ENCODE assay signal across 17 cellular contexts in the genomic region with DNA sequence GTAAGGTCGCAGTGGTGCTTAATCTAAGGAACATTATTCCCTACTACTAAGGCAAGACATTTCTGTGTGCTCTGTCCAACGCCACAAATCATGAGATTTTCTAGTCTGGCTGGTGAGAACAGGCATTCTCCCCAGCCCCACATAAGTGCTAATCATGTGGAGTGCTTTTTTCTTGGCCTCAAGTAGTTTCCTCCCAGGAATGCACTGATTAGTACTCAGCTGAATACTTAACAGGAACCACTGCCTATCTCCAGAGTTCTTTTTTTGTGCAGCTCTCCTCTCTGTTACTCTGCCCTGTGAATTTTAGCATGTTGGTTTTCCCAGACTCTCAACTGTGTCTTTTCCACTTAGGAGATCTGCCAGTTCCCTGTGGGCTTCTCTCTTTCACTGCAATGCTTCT.
DNase-seq lines count a peak whose midpoint lies in the region; ATAC-seq, FAIRE-seq and TF ChIP-seq lines count a peak whose summit lies in the region.
"Had no signal": no experiment of that assay in that cellular context is flagged by ENCODE, and none has a peak within 500 bp of the region (broad histone marks: within the 10 kb centered on the region; RNA-seq: fewer than 3 reads in every experiment).

No MANE protein-coding gene starts in this region.

- no peaks in the 10 kb centered on the region for H3K36me3 ChIP-seq in cardiac muscle cell
- H3K36me3 ChIP-seq: MG63 had no signal

- H3K4me3 Mint-ChIP-seq in nephron progenitor cell: no peak overlapping the region

- H3K27ac Mint-ChIP-seq in nephron progenitor cell: peak overlapping the region; percentile 54

- H3K27me3 ChIP-seq in cardiac muscle cell: no peaks in the 10 kb centered on the region
- no peaks in the 10 kb centered on the region for H3K27me3 ChIP-seq in right cardiac atrium (ENCODE audit: control insufficient read depth, insufficient read depth)
- H3K27me3 ChIP-seq: MG63 had no signal

- ATAC-seq in right cardiac atrium (no peak), GM21825 (IDR thresholded peaks at IDR 0.05; ENCODE audit: unreplicated experiment) (no peak)
- ATAC-seq: A549, HepG2 had no signal

- H3K4me1 ChIP-seq in cardiac muscle cell (ENCODE audit: low read depth): peaks cover 5% of the 10 kb centered on the region
- peaks cover 2% of the 10 kb centered on the region for H3K4me1 ChIP-seq in right cardiac atrium (ENCODE audit: control insufficient read depth, insufficient read depth, low read length)
- H3K4me1 ChIP-seq: A549 had no signal

- WGBS in right cardiac atrium: 29% methylated on average over 2 of the region's 2 CpGs

- no peaks in the 10 kb centered on the region for H3K9me3 ChIP-seq in cardiac muscle cell (ENCODE audit: low read depth)
- H3K9me3 ChIP-seq in right cardiac atrium (ENCODE audit: control insufficient read depth, low read length): no peaks in the 10 kb centered on the region
- H3K9me3 ChIP-seq: A549, MG63 had no signal

- H3K4me1 Mint-ChIP-seq in nephron progenitor cell: peaks cover 12% of the 10 kb centered on the region

- H3K27ac ChIP-seq in cardiac muscle cell (peak overlapping the region; percentile 76), right cardiac atrium (ENCODE audit: low read length) (no peak overlapping the region)
- H3K27ac ChIP-seq: A549, C4-2B, GM23248, KMS-11 had no signal

- peaks cover 8% of the 10 kb centered on the region for H3K9me3 Mint-ChIP-seq in nephron progenitor cell

- no peak for TF ChIP-seq CTCF in cardiac muscle cell (IDR thresholded peaks at IDR 0.05; ENCODE audit: low read depth, low read length)
- no peak for TF ChIP-seq CTCF in nephron progenitor cell (IDR thresholded peaks at IDR 0.05)

- no peak for TF ChIP-seq POLR2A in H54 (IDR thresholded peaks at IDR 0.05; ENCODE audit: low read depth, low read length)

- FAIRE-seq in H54 (lab: Jason Lieb, UNC): no peak
- FAIRE-seq: A549, HepG2 had no signal

- H3K27me3 Mint-ChIP-seq in nephron progenitor cell (ENCODE audit: low read depth, poor library complexity): no peaks in the 10 kb centered on the region

- intact Hi-C loops in right cardiac atrium (cut with DNase I): no loop called here

- peak in 1 of 2 donors; percentile 67 for DNase-seq in cardiac muscle cell (ENCODE audit: low read depth in 1 of 2, low spot score in 1 of 2)
- no peak for DNase-seq in right cardiac atrium
- peak; percentile 10 for DNase-seq in left kidney (ENCODE audit: low read depth, low spot score)
- no peak for DNase-seq in nephron progenitor cell
- DNase-seq in H54 (ENCODE audit: insufficient read length, low spot score): no peak
- no peak for DNase-seq in activated gamma-delta T cell treated with Interleukin-2 at 50 U/mL for 16 hours
- DNase-seq in kidney glomerular epithelial cell (lab: John Stamatoyannopoulos, UW): no peak
- DNase-seq: GM23248, MG63, NCI-H1105, NCI-H1694 treated with DMSO at 0.1 percent for 48 hours, NCI-H446 had no signal

- H3K4me3 ChIP-seq in cardiac muscle cell (no peak overlapping the region), right cardiac atrium (ENCODE audit: low read length) (no peak overlapping the region)
- H3K4me3 ChIP-seq: A549, GM23248, MG63 had no signal

- H3K36me3 Mint-ChIP-seq in nephron progenitor cell (ENCODE audit: low read depth): no peaks in the 10 kb centered on the region
